In the genomic region with DNA sequence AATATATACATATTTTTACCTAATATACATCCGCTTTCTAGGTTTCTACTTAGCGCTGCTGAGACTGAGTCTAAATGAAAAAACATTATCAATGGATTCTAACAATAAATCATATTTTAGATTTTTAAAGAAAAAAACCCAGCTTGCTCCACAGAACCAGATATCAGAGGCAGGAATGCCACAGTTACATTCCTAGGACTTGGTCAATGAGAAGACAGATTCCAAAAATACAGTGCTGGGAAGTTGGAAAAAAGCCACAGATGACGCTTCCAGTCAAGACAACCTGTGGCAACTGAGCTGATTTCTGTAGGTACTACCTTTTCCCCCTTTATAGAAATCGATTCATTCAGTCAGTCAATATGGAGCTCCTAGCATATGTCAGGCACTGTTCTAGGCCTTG, we compare ENCODE assay signal across 9 cellular contexts. TPM values are rescaled to one million over a fixed set of nuclear protein-coding genes. Genes with fewer than 3 reads are reported as not detected.
A peak's percentile ranks its signal among the peaks of the same experiment; 100 is the strongest.
DNase-seq lines count a peak whose midpoint lies in the region; ATAC-seq, FAIRE-seq and TF ChIP-seq lines count a peak whose summit lies in the region.
"Had no signal": no experiment of that assay in that cellular context is flagged by ENCODE, and none has a peak within 500 bp of the region (broad histone marks: within the 10 kb centered on the region; RNA-seq: fewer than 3 reads in every experiment).

No MANE protein-coding gene starts in this region.

- peaks cover 56% of the 10 kb centered on the region for H3K27me3 Mint-ChIP-seq in T-helper 2 cell treated with Interferon-gamma antibody and Interleukin-4, amounts not matched to agents 5 μg/mL and 100 μg/mL, for 36 hours (ENCODE audit: low read depth)
- H3K27me3 Mint-ChIP-seq in T-helper 17 cell, result no peaks in the 10 kb centered on the region
- peaks cover 56% of the 10 kb centered on the region for H3K27me3 Mint-ChIP-seq in activated CD4-positive, alpha-beta T cell treated with anti-CD3 and anti-CD28 coated beads, Interleukin-2, amount 10 ng/mL, durations not matched to agents 24 days and 14 days

- peak overlapping the region; percentile 97 for H3K4me3 ChIP-seq in right cardiac atrium (ENCODE audit: low read length)
- H3K4me3 ChIP-seq in testis, result peak overlapping the region; percentile 4 to 95
- H3K4me3 ChIP-seq in small intestine (ENCODE audit: low read depth in 1 of 2, low read length in 2 of 2), result no peak overlapping the region

- no peak overlapping the region for H3K27ac Mint-ChIP-seq in T-helper 2 cell treated with Interferon-gamma antibody and Interleukin-4, amounts not matched to agents 5 μg/mL and 100 μg/mL, for 36 hours
- no peak overlapping the region for H3K27ac Mint-ChIP-seq in T-helper 17 cell
- no peak overlapping the region for H3K27ac Mint-ChIP-seq in activated CD4-positive, alpha-beta T cell treated with anti-CD3 and anti-CD28 coated beads, Interleukin-2, amount 10 ng/mL, durations not matched to agents 24 days and 14 days

- 66% methylated on average over 4 of the region's 4 CpGs for WGBS in right cardiac atrium
- WGBS in testis, 2 donors, result 38 to 46% methylated on average over 4 of the region's 4 CpGs
- WGBS in small intestine, 3 donors, result 40 to 66% (median 45%) methylated on average over 4 of the region's 4 CpGs

- H3K27ac ChIP-seq in right cardiac atrium (ENCODE audit: low read length), result no peak overlapping the region
- no peak overlapping the region for H3K27ac ChIP-seq in testis
- no peak overlapping the region for H3K27ac ChIP-seq in small intestine (ENCODE audit: low read depth in 1 of 2, low read length in 1 of 2)

- H3K9me3 Mint-ChIP-seq in T-helper 2 cell treated with Interferon-gamma antibody and Interleukin-4, amounts not matched to agents 5 μg/mL and 100 μg/mL, for 36 hours, result peaks cover 3% of the 10 kb centered on the region
- peaks cover 2% of the 10 kb centered on the region for H3K9me3 Mint-ChIP-seq in activated CD4-positive, alpha-beta T cell treated with anti-CD3 and anti-CD28 coated beads, Interleukin-2, amount 10 ng/mL, durations not matched to agents 24 days and 14 days

- TF ChIP-seq POLR2A in testis (IDR thresholded peaks at IDR 0.05), result no peak

- no peak for ATAC-seq in T-helper 17 cell
- no peak for ATAC-seq in right cardiac atrium

- H3K4me3 Mint-ChIP-seq in T-helper 2 cell treated with Interferon-gamma antibody and Interleukin-4, amounts not matched to agents 5 μg/mL and 100 μg/mL, for 36 hours, result peak overlapping the region; percentile 22
- peak overlapping the region; percentile 45 for H3K4me3 Mint-ChIP-seq in T-helper 17 cell
- H3K4me3 Mint-ChIP-seq in activated CD4-positive, alpha-beta T cell treated with anti-CD3 and anti-CD28 coated beads, Interleukin-2, amount 10 ng/mL, durations not matched to agents 24 days and 14 days, result no peak overlapping the region

- H3K4me1 Mint-ChIP-seq in T-helper 2 cell treated with Interferon-gamma antibody and Interleukin-4, amounts not matched to agents 5 μg/mL and 100 μg/mL, for 36 hours (ENCODE audit: low read depth), result peaks cover 10% of the 10 kb centered on the region
- H3K4me1 Mint-ChIP-seq in T-helper 17 cell, result peaks cover 18% of the 10 kb centered on the region
- peaks cover 4% of the 10 kb centered on the region for H3K4me1 Mint-ChIP-seq in activated CD4-positive, alpha-beta T cell treated with anti-CD3 and anti-CD28 coated beads, Interleukin-2, amount 10 ng/mL, durations not matched to agents 24 days and 14 days

- DNase-seq in T-helper 2 cell treated with Interferon-gamma antibody and Interleukin-4, amounts not matched to agents 5 μg/mL and 100 μg/mL, for 36 hours (ENCODE audit: low spot score), result no peak
- DNase-seq in T-helper 2 cell, result no peak
- no peak for DNase-seq in T-helper 17 cell
- no peak for DNase-seq in right cardiac atrium
- DNase-seq in testis, result no peak
- no peak for DNase-seq in NCI-H1048 (lab: John Stamatoyannopoulos, UW)
- no peak for DNase-seq in small intestine
- DNase-seq in activated CD4-positive, alpha-beta T cell treated with anti-CD3 and anti-CD28 coated beads, Interleukin-2, amount 10 ng/mL, durations not matched to agents 24 days and 14 days, result no peak

- no peak for FAIRE-seq in small intestine (lab: Jason Lieb, UNC)

- H3K27me3 ChIP-seq in right cardiac atrium (ENCODE audit: control insufficient read depth, insufficient read depth) (no peaks in the 10 kb centered on the region), testis (no peaks in the 10 kb centered on the region), small intestine (ENCODE audit: control insufficient read depth in 2 of 2, insufficient read depth in 2 of 2, low read length in 2 of 2) (no peaks in the 10 kb centered on the region)

- no peaks in the 10 kb centered on the region for H3K36me3 Mint-ChIP-seq in T-helper 2 cell treated with Interferon-gamma antibody and Interleukin-4, amounts not matched to agents 5 μg/mL and 100 μg/mL, for 36 hours (ENCODE audit: low read depth)
- no peaks in the 10 kb centered on the region for H3K36me3 Mint-ChIP-seq in T-helper 17 cell (ENCODE audit: low read depth)
- H3K36me3 Mint-ChIP-seq in activated CD4-positive, alpha-beta T cell treated with anti-CD3 and anti-CD28 coated beads, Interleukin-2, amount 10 ng/mL, durations not matched to agents 24 days and 14 days (ENCODE audit: low read depth), result no peaks in the 10 kb centered on the region

- no peaks in the 10 kb centered on the region for H3K36me3 ChIP-seq in testis (ENCODE audit: low read depth, missing control alignments)
- no peaks in the 10 kb centered on the region for H3K36me3 ChIP-seq in small intestine (ENCODE audit: control insufficient read depth in 2 of 2, insufficient read depth in 2 of 2, low read length in 2 of 2)
- H3K36me3 ChIP-seq: WERI-Rb-1 had no signal

- H3K9me3 ChIP-seq in T-helper 17 cell (ENCODE audit: control insufficient read depth, low read length, poor library complexity, severe bottlenecking) (peaks cover 4% of the 10 kb centered on the region), right cardiac atrium (ENCODE audit: control insufficient read depth, low read length) (no peaks in the 10 kb centered on the region), testis (no peaks in the 10 kb centered on the region), small intestine (ENCODE audit: control insufficient read depth, low read depth) (no peaks in the 10 kb centered on the region)

- no peak for TF ChIP-seq CTCF in testis (IDR thresholded peaks at IDR 0.05)

- H3K4me1 ChIP-seq in right cardiac atrium (ENCODE audit: control insufficient read depth, insufficient read depth, low read length) (no peaks in the 10 kb centered on the region), testis (peaks cover 3% of the 10 kb centered on the region), small intestine (ENCODE audit: control insufficient read depth in 2 of 2, insufficient read depth in 1 of 2, low read depth in 1 of 2, low read length in 1 of 2) (peaks cover 2% of the 10 kb centered on the region in 2 donors)

- intact Hi-C loops in right cardiac atrium (cut with DNase I) (no loop called here), testis (cut with DNase I; ENCODE audit: low total_unique reads) (no loop called here)
- intact Hi-C loops in activated CD4-positive, alpha-beta T cell treated with anti-CD3 and anti-CD28 coated beads, Interleukin-2, amount 10 ng/mL, durations not matched to agents 24 days and 14 days (cut with micrococcal nuclease), result loop anchor here (2.0 to 5.0 kb wide), 2 partner anchors 34 to 545 kb away; partner anchors contain the start of genes AP3S1, ATG12 and PGGT1B

RNA-seq across cellular contexts. Expression of gene CCDC112, which starts 0.6 kb away (rescaled TPM):
- total RNA-seq in T-helper 17 cell, result 1 to 10 TPM; 2.8 to 3.5 TPM
- 1 to 10 TPM; 2.8 to 6.0 (median 4.4) TPM for total RNA-seq in right cardiac atrium
- 4.1 TPM for polyA plus RNA-seq in right cardiac atrium
- total RNA-seq in testis, result 10 to 100 TPM; 20.4 to 30.9 TPM
- 15.3 TPM for polyA plus RNA-seq in testis (ENCODE audit: insufficient read depth, low read depth, low replicate concordance)
- 1 to 10 TPM; 4.9 to 7.8 (median 7.2) TPM for polyA plus RNA-seq in small intestine
- 0.31 and 0.49 TPM in 2 replicates for total RNA-seq in activated CD4-positive, alpha-beta T cell treated with anti-CD3 and anti-CD28 coated beads, Interleukin-2, amount 10 ng/mL, durations not matched to agents 24 days and 14 days

RNA-seq across cellular contexts. Expression of gene PGGT1B, which starts 34.4 kb away (rescaled TPM):
- total RNA-seq in T-helper 17 cell (10 to 100 TPM; 39.3 to 44.9 TPM), right cardiac atrium (10 to 100 TPM; 25.5 to 30.9 (median 27.5) TPM), testis (10 to 100 TPM; 10.2 to 12.1 TPM)
- polyA plus RNA-seq in right cardiac atrium (3.1 TPM), testis (ENCODE audit: insufficient read depth, low read depth, low replicate concordance) (15.6 TPM), small intestine (1 to 10 TPM; 4.9 to 6.0 (median 5.8) TPM)
- total RNA-seq in activated CD4-positive, alpha-beta T cell treated with anti-CD3 and anti-CD28 coated beads, Interleukin-2, amount 10 ng/mL, durations not matched to agents 24 days and 14 days, result 37.9 and 42.0 TPM in 2 replicates

Comparison
In these comparisons a context has a peak if more than half of its experiments do, and no peak if none do; other contexts are left out.
1. H3K4me3 ChIP-seq: peak in right cardiac atrium (single experiment) and testis (2 of 2); none in small intestine (0 of 2).